Comparison of ENCODE assay signal across 24 cellular contexts in genomic region chr3:59775781-59776270, GRCh38.
"Had no signal": no experiment of that assay in that cellular context is flagged by ENCODE, and none has a peak within 500 bp of the region (broad histone marks: within the 10 kb centered on the region; RNA-seq: fewer than 3 reads in every experiment).

No MANE protein-coding gene starts in this region.

- H3K4me3 Mint-ChIP-seq: activated CD4-positive, alpha-beta memory T cell treated with anti-CD3 and anti-CD28 coated beads, Interleukin-2, amount 10 ng/mL, durations not matched to agents 7 days and 5 days; activated CD4-positive, alpha-beta T cell treated with anti-CD3 and anti-CD28 coated beads, Interleukin-2, amount 10 ng/mL, durations not matched to agents 24 days and 14 days; activated naive CD8-positive, alpha-beta T cell; activated T-helper 1 cell treated with anti-CD3 and anti-CD28 coated beads, Interleukin-12 subunit alpha, Interleukin-12 subunit beta, Interleukin-2, Interleukin-4 antibody, amounts not matched to agents 30 ng/mL and 10 ng/mL and 1 ng/mL, durations not matched to agents 14 hours and 24 hours and 36 hours; endodermal cell; naive B cell; T-helper 17 cell; type B pancreatic cell had no signal

- H3K27ac Mint-ChIP-seq: activated CD4-positive, alpha-beta memory T cell treated with anti-CD3 and anti-CD28 coated beads, Interleukin-2, amount 10 ng/mL, durations not matched to agents 7 days and 5 days; activated CD4-positive, alpha-beta T cell treated with anti-CD3 and anti-CD28 coated beads, Interleukin-2, amount 10 ng/mL, durations not matched to agents 24 days and 14 days; activated naive CD8-positive, alpha-beta T cell; activated T-helper 1 cell treated with anti-CD3 and anti-CD28 coated beads, Interleukin-12 subunit alpha, Interleukin-12 subunit beta, Interleukin-2, Interleukin-4 antibody, amounts not matched to agents 30 ng/mL and 10 ng/mL and 1 ng/mL, durations not matched to agents 14 hours and 24 hours and 36 hours; endodermal cell; T-helper 17 cell; type B pancreatic cell had no signal

- H3K4me1 ChIP-seq: esophagus squamous epithelium, gastrocnemius medialis, lower lobe of right lung, prostate gland, right atrium auricular region, vagina had no signal

- H3K27me3 ChIP-seq: cardiac muscle cell, esophagus squamous epithelium, gastrocnemius medialis, heart left ventricle, right atrium auricular region, vagina had no signal

- H3K9me3 Mint-ChIP-seq: endodermal cell, naive B cell had no signal

- H3K9me3 ChIP-seq: esophagus squamous epithelium, gastrocnemius medialis, heart left ventricle, lower lobe of right lung, prostate gland, right atrium auricular region, thoracic aorta, vagina had no signal

- H3K27ac ChIP-seq: cardiac muscle cell, esophagus squamous epithelium, gastrocnemius medialis, heart left ventricle, lower lobe of right lung, prostate gland, right atrium auricular region, thoracic aorta, vagina had no signal

- FAIRE-seq: kidney had no signal

- H3K4me3 ChIP-seq: cardiac muscle cell, esophagus squamous epithelium, gastrocnemius medialis, heart left ventricle, lower lobe of right lung, prostate gland, right atrium auricular region, thoracic aorta, vagina had no signal

- H3K36me3 ChIP-seq: cardiac muscle cell, esophagus squamous epithelium, gastrocnemius medialis, heart left ventricle, lower lobe of right lung, prostate gland, right atrium auricular region, thoracic aorta, vagina had no signal

- H3K27me3 Mint-ChIP-seq: activated CD4-positive, alpha-beta memory T cell treated with anti-CD3 and anti-CD28 coated beads, Interleukin-2, amount 10 ng/mL, durations not matched to agents 7 days and 5 days; activated CD4-positive, alpha-beta T cell treated with anti-CD3 and anti-CD28 coated beads, Interleukin-2, amount 10 ng/mL, durations not matched to agents 24 days and 14 days; naive B cell had no signal

- DNase-seq: activated CD4-positive, alpha-beta memory T cell treated with anti-CD3 and anti-CD28 coated beads, Interleukin-2, amount 10 ng/mL, durations not matched to agents 7 days and 5 days; activated CD4-positive, alpha-beta T cell treated with anti-CD3 and anti-CD28 coated beads, Interleukin-2, amount 10 ng/mL, durations not matched to agents 24 days and 14 days; activated gamma-delta T cell; amniotic stem cell; cortex of kidney; endodermal cell; esophagus squamous epithelium; gastrocnemius medialis; heart left ventricle; kidney; lower lobe of right lung; naive B cell; stimulated activated CD4-positive, alpha-beta T cell treated with anti-CD3 and anti-CD28 coated beads, Interleukin-4, amount 100 ng/mL, for 24 hours; stimulated activated naive CD4-positive, alpha-beta T cell treated with Interleukin-2 at 50 U/mL for 16 hours; T-helper 17 cell had no signal

- H3K36me3 Mint-ChIP-seq: naive B cell, type B pancreatic cell had no signal

- ATAC-seq: activated CD4-positive, CD25-positive, alpha-beta regulatory T cell treated with anti-CD3 and anti-CD28 coated beads, Interleukin-2, amount 50 U/mL, for 24 hours; gastrocnemius medialis; heart left ventricle; lower lobe of right lung; T-helper 17 cell had no signal
